In the genomic region with DNA sequence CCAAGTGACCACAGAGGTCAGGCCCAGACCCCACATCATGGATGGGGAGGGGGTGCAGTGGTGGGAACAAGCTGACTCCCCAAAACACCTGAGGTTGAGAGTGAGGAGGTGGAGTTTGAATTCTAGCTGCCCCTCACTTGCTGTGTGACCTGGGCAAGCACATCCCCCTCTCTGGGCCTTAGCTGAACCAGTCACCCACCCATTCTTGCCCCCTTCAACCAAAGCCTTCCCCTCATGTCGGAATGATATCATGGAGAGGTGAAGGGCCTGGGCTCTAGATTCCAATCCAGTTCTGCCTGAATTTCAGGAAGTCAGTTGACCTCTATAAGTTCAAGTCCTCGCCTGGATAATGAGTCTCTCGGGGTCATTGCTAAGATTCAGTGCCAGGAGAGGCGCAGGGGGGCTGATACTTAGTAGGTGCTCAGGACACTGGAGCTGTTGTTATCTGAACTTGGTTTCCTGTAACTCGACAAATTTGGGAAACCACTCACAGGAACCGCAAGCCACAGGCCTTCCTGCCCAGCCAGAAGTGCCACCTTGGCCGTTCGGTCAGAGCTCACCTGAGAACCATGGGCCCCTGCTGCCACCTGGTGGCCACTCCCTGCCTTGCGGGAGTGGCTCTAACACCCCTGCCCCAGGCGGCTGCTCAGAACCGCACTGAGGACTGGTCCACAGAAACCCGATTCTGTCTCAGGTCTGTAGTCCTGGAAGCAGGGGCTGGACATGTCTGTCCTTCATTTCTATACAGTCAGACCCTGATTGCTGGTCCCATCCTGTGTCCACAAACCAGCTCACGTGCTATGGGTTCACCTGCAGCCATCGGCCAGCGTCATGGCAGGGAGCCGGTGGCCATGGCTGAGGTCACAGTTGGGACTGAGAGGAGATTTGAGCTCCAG, we compare ENCODE assay signal across 8 cellular contexts. TPM values are rescaled to one million over a fixed set of nuclear protein-coding genes. Genes with fewer than 3 reads are reported as not detected.
DNase-seq lines count a peak whose midpoint lies in the region; ATAC-seq and TF ChIP-seq lines count a peak whose summit lies in the region.

No MANE protein-coding gene starts in this region.

- peak; percentile 80 for DNase-seq in GDM1 (lab: John Stamatoyannopoulos, UW)
- peak; percentile 60 for DNase-seq in NOMO-1 treated with DMSO at 0.1 percent for 48 hours (lab: John Stamatoyannopoulos, UW; ENCODE audit: unreplicated experiment)
- peak; percentile 70 for DNase-seq in activated CD8-positive, alpha-beta memory T cell treated with anti-CD3 and anti-CD28 coated beads, Interleukin-2, amount 50 U/mL, for 1 hour (ENCODE audit: extremely low read depth)
- peak; percentile 86 for DNase-seq in endothelial cell (ENCODE audit: low spot score)
- peak; percentile 79 for DNase-seq in stimulated activated CD8-positive, alpha-beta memory T cell treated with anti-CD3 and anti-CD28 coated beads, Interleukin-7, amount 100 ng/mL, for 24 hours (ENCODE audit: low read depth)

- H3K36me3 Mint-ChIP-seq in endothelial cell (ENCODE audit: low read depth, unreplicated experiment): peaks cover 7% of the 10 kb centered on the region

- H3K4me1 ChIP-seq in mucosa of stomach (ENCODE audit: control insufficient read depth, insufficient read depth, low read length): peaks cover 99% of the 10 kb centered on the region

- H3K4me3 ChIP-seq in mucosa of stomach (ENCODE audit: low read length): no peak overlapping the region

- peaks cover under 1% of the 10 kb centered on the region for H3K27me3 Mint-ChIP-seq in endothelial cell (ENCODE audit: unreplicated experiment)

- H3K4me1 Mint-ChIP-seq in endothelial cell (ENCODE audit: unreplicated experiment): peaks cover 27% of the 10 kb centered on the region

- no peaks in the 10 kb centered on the region for H3K9me3 ChIP-seq in mucosa of stomach (ENCODE audit: control insufficient read depth, low read length)

- peak overlapping the region; percentile 42 for H3K4me3 Mint-ChIP-seq in endothelial cell (ENCODE audit: unreplicated experiment)

- ATAC-seq in HG02759 (IDR thresholded peaks at IDR 0.05; ENCODE audit: unreplicated experiment) (peak; percentile 64), GM21367 (IDR thresholded peaks at IDR 0.05; ENCODE audit: unreplicated experiment) (no peak)

- no peaks in the 10 kb centered on the region for H3K9me3 Mint-ChIP-seq in endothelial cell (ENCODE audit: unreplicated experiment)

- peak; percentile 91 for TF ChIP-seq CTCF in endothelial cell (IDR thresholded peaks at IDR 0.05; ENCODE audit: unreplicated experiment)

- no peak overlapping the region for H3K27ac Mint-ChIP-seq in endothelial cell (ENCODE audit: unreplicated experiment)

- H3K9ac ChIP-seq in mucosa of stomach (ENCODE audit: low read length): peak overlapping the region; percentile 32

- peaks cover 21% of the 10 kb centered on the region for H3K36me3 ChIP-seq in mucosa of stomach (ENCODE audit: control insufficient read depth, insufficient read depth, low read length)

- no peaks in the 10 kb centered on the region for H3K27me3 ChIP-seq in mucosa of stomach (ENCODE audit: control insufficient read depth, insufficient read depth, low read length)

RNA-seq across cellular contexts. Expression of a gene that starts 6.9 kb away (rescaled TPM):
- 51.2 TPM for total RNA-seq in endothelial cell (ENCODE audit: unreplicated experiment)

RNA-seq across cellular contexts. Expression of a gene that starts 12.7 kb away (rescaled TPM):
- not detected for total RNA-seq in endothelial cell (ENCODE audit: unreplicated experiment)

RNA-seq across cellular contexts. Expression of a gene that starts 41.5 kb away (rescaled TPM):
- 63.6 TPM for total RNA-seq in endothelial cell (ENCODE audit: unreplicated experiment)

RNA-seq across cellular contexts. Expression of a gene that starts 47.9 kb away (rescaled TPM):
- 26.0 TPM for total RNA-seq in endothelial cell (ENCODE audit: unreplicated experiment)
